Comparison of ENCODE assay signal across 1 cellular context in the genomic region with DNA sequence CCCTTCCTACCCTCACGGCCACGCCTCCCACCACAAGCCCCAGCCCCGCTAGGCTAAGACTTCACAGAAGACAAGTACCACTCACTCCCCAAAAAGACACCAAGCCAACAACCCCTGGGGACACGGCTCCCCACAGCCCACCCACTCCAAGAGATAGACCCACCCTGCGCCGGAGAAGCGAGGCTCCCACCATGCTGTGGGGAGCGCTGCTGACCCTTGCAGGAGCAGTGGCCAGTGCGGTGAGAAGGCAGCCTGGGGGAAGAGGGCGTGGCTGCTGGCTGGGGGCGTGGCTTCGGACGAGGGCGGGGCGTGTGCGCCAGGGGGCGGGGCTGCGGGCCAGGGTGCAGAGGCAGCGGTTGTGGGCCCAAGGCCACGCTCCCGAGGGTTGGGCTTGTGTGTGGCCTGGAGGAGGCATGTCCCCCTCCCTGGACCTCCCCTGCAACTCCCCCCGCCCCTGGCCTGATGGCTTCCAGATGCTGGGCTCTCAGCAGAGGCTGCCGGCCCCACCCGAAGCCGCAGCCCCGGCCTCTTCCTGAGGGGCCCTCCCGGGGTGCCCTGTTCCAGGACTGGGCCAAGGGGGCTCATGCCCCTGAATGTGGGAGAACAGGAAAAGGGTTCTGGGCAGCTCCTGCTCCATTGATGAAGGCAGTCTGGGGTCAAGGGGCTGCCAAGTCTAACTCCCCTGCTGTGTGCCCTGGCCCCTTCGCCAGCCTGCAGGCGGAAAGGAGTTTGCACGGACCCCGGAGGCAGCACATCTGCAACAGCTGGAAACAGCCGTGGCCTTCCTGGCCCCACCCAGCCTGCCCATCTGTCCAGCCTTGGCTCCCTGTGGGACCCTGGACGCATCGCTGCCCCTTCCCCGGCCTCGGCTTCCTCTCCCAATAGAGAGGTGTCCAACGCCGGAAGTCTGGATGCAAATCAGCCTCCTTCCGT.
TF ChIP-seq lines count a peak whose summit lies in the region.

No MANE protein-coding gene starts in this region.

TF ChIP-seq in K562, 482 proteins besides CTCF, POLR2A, EP300 and RAD21 (continued from another document and continues in another):
- TF ChIP-seq PTBP1 (IDR thresholded peaks at IDR 0.05; ENCODE audit: low read depth, low read length) (no peak), HDGF (IDR thresholded peaks at IDR 0.05) (peak; percentile 74; the same call in 1 of the 2 replicates), JUN (IDR thresholded peaks at IDR 0.05; ENCODE audit: borderline replicate concordance, low read depth, low read length) (no peak), JUN (CRISPR knock-in tag; IDR thresholded peaks at IDR 0.05; ENCODE audit: borderline replicate concordance) (no peak), MYC (IDR thresholded peaks at IDR 0.05; ENCODE audit: low read depth, low read length) (0 out of 2 replicates have a peak, but pooled peaks have one; percentile 26), MYC (CRISPR knock-in tag; IDR thresholded peaks at IDR 0.05; ENCODE audit: borderline replicate concordance, low read depth) (no peak), TAL1 (IDR thresholded peaks at IDR 0.05) (no peak), ZNF354B (CRISPR knock-in tag; IDR thresholded peaks at IDR 0.05) (no peak), SMAD3 (CRISPR knock-in tag; conservative IDR thresholded peaks at IDR 0.05) (no peak), ZNF436 (CRISPR knock-in tag; IDR thresholded peaks at IDR 0.05) (no peak), NR3C1 (CRISPR knock-in tag; IDR thresholded peaks at IDR 0.05) (no peak), TEAD2 (tag; IDR thresholded peaks at IDR 0.05) (no peak), CBX8 (IDR thresholded peaks at IDR 0.05; ENCODE audit: borderline replicate concordance, extremely low read depth, low read depth, low read length, poor library complexity, severe bottlenecking) (no peak), CREBBP (IDR thresholded peaks at IDR 0.05; ENCODE audit: low read depth, low read length) (no peak), SLC30A9 (CRISPR knock-in tag; IDR thresholded peaks at IDR 0.05) (no peak), MAZ (CRISPR knock-in tag; conservative IDR thresholded peaks at IDR 0.05 in 1 of 2, IDR thresholded peaks at IDR 0.05 in 1 of 2) (peak; percentile 35 to 69; a peak in 2 of 4 replicates), SRSF7 (optimal IDR thresholded peaks at IDR 0.05; ENCODE audit: low read depth, low read length) (no peak), MBD1 (CRISPR knock-in tag; IDR thresholded peaks at IDR 0.05) (no peak), NR2C2 (CRISPR knock-in tag; IDR thresholded peaks at IDR 0.05) (no peak), NR2C2 (tag; IDR thresholded peaks at IDR 0.05) (no peak), CBFA2T2 (conservative IDR thresholded peaks at IDR 0.05) (no peak), SMARCC2 (IDR thresholded peaks at IDR 0.05; ENCODE audit: low read depth) (no peak), ZNF561 (CRISPR knock-in tag; conservative IDR thresholded peaks at IDR 0.05) (no peak), MBD2 (IDR thresholded peaks at IDR 0.05; ENCODE audit: borderline replicate concordance, low read depth) (no peak), ATF1 (CRISPR knock-in tag; IDR thresholded peaks at IDR 0.05) (peak; percentile 19; the same call in 1 of the 2 replicates), ATF1 (tag; IDR thresholded peaks at IDR 0.05) (no peak), MED1 (CRISPR knock-in tag; IDR thresholded peaks at IDR 0.05; ENCODE audit: borderline replicate concordance) (no peak), FOXJ3 (CRISPR knock-in tag; IDR thresholded peaks at IDR 0.05) (no peak), ZNF165 (CRISPR knock-in tag; IDR thresholded peaks at IDR 0.05; ENCODE audit: borderline replicate concordance) (no peak), KAT8 (IDR thresholded peaks at IDR 0.05; ENCODE audit: low read depth) (no peak), CREM (IDR thresholded peaks at IDR 0.05; ENCODE audit: low read depth) (peak; percentile 19; the same call in 1 of the 2 replicates), KLF1 (tag; IDR thresholded peaks at IDR 0.05) (no peak), SRSF9 (IDR thresholded peaks at IDR 0.05; ENCODE audit: borderline replicate concordance, low read depth, low read length) (no peak)
- TF ChIP-seq, protein P1, sequence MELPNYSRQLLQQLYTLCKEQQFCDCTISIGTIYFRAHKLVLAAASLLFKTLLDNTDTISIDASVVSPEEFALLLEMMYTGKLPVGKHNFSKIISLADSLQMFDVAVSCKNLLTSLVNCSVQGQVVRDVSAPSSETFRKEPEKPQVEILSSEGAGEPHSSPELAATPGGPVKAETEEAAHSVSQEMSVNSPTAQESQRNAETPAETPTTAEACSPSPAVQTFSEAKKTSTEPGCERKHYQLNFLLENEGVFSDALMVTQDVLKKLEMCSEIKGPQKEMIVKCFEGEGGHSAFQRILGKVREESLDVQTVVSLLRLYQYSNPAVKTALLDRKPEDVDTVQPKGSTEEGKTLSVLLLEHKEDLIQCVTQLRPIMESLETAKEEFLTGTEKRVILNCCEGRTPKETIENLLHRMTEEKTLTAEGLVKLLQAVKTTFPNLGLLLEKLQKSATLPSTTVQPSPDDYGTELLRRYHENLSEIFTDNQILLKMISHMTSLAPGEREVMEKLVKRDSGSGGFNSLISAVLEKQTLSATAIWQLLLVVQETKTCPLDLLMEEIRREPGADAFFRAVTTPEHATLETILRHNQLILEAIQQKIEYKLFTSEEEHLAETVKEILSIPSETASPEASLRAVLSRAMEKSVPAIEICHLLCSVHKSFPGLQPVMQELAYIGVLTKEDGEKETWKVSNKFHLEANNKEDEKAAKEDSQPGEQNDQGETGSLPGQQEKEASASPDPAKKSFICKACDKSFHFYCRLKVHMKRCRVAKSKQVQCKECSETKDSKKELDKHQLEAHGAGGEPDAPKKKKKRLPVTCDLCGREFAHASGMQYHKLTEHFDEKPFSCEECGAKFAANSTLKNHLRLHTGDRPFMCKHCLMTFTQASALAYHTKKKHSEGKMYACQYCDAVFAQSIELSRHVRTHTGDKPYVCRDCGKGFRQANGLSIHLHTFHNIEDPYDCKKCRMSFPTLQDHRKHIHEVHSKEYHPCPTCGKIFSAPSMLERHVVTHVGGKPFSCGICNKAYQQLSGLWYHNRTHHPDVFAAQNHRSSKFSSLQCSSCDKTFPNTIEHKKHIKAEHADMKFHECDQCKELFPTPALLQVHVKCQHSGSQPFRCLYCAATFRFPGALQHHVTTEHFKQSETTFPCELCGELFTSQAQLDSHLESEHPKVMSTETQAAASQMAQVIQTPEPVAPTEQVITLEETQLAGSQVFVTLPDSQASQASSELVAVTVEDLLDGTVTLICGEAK (IDR thresholded peaks at IDR 0.05): no peak
- TF ChIP-seq, protein P1 (CRISPR knock-in tag; IDR thresholded peaks at IDR 0.05): no peak
- TF ChIP-seq, protein P2, sequence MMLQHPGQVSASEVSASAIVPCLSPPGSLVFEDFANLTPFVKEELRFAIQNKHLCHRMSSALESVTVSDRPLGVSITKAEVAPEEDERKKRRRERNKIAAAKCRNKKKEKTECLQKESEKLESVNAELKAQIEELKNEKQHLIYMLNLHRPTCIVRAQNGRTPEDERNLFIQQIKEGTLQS (IDR thresholded peaks at IDR 0.05): no peak
- TF ChIP-seq, protein P2 (CRISPR knock-in tag; conservative IDR thresholded peaks at IDR 0.05): no peak
- TF ChIP-seq, protein P3, sequence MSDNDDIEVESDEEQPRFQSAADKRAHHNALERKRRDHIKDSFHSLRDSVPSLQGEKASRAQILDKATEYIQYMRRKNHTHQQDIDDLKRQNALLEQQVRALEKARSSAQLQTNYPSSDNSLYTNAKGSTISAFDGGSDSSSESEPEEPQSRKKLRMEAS (CRISPR knock-in tag; IDR thresholded peaks at IDR 0.05): peak; percentile 84
- TF ChIP-seq, protein P4, sequence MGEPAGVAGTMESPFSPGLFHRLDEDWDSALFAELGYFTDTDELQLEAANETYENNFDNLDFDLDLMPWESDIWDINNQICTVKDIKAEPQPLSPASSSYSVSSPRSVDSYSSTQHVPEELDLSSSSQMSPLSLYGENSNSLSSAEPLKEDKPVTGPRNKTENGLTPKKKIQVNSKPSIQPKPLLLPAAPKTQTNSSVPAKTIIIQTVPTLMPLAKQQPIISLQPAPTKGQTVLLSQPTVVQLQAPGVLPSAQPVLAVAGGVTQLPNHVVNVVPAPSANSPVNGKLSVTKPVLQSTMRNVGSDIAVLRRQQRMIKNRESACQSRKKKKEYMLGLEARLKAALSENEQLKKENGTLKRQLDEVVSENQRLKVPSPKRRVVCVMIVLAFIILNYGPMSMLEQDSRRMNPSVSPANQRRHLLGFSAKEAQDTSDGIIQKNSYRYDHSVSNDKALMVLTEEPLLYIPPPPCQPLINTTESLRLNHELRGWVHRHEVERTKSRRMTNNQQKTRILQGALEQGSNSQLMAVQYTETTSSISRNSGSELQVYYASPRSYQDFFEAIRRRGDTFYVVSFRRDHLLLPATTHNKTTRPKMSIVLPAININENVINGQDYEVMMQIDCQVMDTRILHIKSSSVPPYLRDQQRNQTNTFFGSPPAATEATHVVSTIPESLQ (CRISPR knock-in tag; IDR thresholded peaks at IDR 0.05): no peak
- TF ChIP-seq, protein P5, sequence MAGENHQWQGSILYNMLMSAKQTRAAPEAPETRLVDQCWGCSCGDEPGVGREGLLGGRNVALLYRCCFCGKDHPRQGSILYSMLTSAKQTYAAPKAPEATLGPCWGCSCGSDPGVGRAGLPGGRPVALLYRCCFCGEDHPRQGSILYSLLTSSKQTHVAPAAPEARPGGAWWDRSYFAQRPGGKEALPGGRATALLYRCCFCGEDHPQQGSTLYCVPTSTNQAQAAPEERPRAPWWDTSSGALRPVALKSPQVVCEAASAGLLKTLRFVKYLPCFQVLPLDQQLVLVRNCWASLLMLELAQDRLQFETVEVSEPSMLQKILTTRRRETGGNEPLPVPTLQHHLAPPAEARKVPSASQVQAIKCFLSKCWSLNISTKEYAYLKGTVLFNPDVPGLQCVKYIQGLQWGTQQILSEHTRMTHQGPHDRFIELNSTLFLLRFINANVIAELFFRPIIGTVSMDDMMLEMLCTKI (IDR thresholded peaks at IDR 0.05; ENCODE audit: partially characterized antibody): no peak
- TF ChIP-seq, protein P6, sequence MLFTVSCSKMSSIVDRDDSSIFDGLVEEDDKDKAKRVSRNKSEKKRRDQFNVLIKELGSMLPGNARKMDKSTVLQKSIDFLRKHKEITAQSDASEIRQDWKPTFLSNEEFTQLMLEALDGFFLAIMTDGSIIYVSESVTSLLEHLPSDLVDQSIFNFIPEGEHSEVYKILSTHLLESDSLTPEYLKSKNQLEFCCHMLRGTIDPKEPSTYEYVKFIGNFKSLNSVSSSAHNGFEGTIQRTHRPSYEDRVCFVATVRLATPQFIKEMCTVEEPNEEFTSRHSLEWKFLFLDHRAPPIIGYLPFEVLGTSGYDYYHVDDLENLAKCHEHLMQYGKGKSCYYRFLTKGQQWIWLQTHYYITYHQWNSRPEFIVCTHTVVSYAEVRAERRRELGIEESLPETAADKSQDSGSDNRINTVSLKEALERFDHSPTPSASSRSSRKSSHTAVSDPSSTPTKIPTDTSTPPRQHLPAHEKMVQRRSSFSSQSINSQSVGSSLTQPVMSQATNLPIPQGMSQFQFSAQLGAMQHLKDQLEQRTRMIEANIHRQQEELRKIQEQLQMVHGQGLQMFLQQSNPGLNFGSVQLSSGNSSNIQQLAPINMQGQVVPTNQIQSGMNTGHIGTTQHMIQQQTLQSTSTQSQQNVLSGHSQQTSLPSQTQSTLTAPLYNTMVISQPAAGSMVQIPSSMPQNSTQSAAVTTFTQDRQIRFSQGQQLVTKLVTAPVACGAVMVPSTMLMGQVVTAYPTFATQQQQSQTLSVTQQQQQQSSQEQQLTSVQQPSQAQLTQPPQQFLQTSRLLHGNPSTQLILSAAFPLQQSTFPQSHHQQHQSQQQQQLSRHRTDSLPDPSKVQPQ (CRISPR knock-in tag; IDR thresholded peaks at IDR 0.05; ENCODE audit: borderline replicate concordance): no peak
- TF ChIP-seq, protein P7, sequence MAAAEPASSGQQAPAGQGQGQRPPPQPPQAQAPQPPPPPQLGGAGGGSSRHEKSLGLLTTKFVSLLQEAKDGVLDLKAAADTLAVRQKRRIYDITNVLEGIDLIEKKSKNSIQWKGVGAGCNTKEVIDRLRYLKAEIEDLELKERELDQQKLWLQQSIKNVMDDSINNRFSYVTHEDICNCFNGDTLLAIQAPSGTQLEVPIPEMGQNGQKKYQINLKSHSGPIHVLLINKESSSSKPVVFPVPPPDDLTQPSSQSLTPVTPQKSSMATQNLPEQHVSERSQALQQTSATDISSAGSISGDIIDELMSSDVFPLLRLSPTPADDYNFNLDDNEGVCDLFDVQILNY (CRISPR knock-in tag; IDR thresholded peaks at IDR 0.05): 0 out of 2 replicates have a peak, but pooled peaks have one; percentile 18
